In the genomic region with DNA sequence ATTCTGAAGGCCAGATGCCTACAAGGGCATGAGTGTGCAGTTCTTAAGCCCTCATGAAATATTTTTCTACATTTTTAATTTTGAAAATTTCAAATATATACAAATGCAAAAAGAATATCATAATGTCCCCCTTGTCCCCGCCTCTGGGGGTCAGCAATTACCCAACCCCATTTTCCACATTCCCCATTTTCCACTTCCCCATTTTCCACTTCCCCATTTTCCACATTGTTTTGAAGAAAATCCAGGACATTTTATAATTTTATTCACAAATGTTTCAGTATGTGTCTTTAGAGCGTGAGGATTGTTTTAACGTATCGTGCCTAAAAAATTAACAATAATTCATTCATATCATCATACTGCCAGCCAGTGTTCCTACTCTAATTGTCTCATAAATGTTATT, we compare ENCODE assay signal across 10 cellular contexts.
"Had no signal": no experiment of that assay in that cellular context is flagged by ENCODE, and none has a peak within 500 bp of the region (broad histone marks: within the 10 kb centered on the region; RNA-seq: fewer than 3 reads in every experiment).

No MANE protein-coding gene starts in this region.

- ATAC-seq: HCT116 had no signal

- H3K27ac Mint-ChIP-seq: HFFc6 had no signal

- H3K4me2 ChIP-seq: KMS-11 had no signal

- H3K9me3 ChIP-seq: HAP-1 had no signal

- H3K4me3 Mint-ChIP-seq: HFFc6 had no signal

- H3K4me3 ChIP-seq: GM23248, HAP-1 had no signal

- DNase-seq: GM23248, GOT3, H7, HFFc6, IMR-90, KBM-7 had no signal

- H3K4me1 ChIP-seq: HAP-1 had no signal

- H3K36me3 ChIP-seq: HAP-1 had no signal

- H3K9ac ChIP-seq: GM23248, KMS-11 had no signal

- H2AFZ ChIP-seq: GM23248 had no signal

- H3K27ac ChIP-seq: GM23248, HL-60, KMS-11 had no signal
